In genomic region chr1:64110924-64111777, GRCh38 we compare ENCODE assay signal across 1 cellular context.
TF ChIP-seq lines count a peak whose summit lies in the region.

No MANE protein-coding gene starts in this region.

TF ChIP-seq in IMR-90, 13 proteins besides CTCF, POLR2A, EP300 and RAD21:
- TF ChIP-seq SMC3 (IDR thresholded peaks at IDR 0.05; ENCODE audit: low read depth, low read length), result no peak
- no peak for TF ChIP-seq FOS (IDR thresholded peaks at IDR 0.05; ENCODE audit: low read depth, low read length)
- TF ChIP-seq NFE2L2 (IDR thresholded peaks at IDR 0.05; ENCODE audit: low read depth, low read length), result no peak
- no peak for TF ChIP-seq ELK1 (IDR thresholded peaks at IDR 0.05; ENCODE audit: borderline replicate concordance, low read depth, low read length)
- no peak for TF ChIP-seq USF2 (IDR thresholded peaks at IDR 0.05; ENCODE audit: low read depth, low read length)
TF ChIP-seq in IMR-90: peak in this region for 0.
